ENCODE assay signal across 1 cellular context in the genomic region with DNA sequence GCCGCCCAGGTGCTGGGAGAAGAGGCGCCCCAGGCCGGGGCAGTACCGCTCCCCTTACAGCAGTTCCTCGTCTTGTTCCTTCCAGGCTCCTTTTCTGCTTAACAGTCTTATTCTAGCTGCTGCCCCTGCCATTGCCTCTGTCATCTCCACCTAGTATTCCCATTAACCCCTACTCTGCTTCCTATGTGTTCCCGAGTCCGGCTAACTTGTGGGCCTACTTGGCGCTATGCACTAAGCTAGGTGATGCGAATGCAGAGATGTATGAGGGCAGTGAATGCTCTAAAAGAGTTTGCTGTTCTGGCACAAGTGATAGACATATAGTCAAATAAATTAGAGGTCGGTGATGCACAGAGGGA.
TF ChIP-seq lines count a peak whose summit lies in the region.

No MANE protein-coding gene starts in this region.

TF ChIP-seq in HepG2, 621 proteins besides CTCF, POLR2A, EP300 and RAD21 (continued from another document and continues in another):
- TF ChIP-seq, protein P1, sequence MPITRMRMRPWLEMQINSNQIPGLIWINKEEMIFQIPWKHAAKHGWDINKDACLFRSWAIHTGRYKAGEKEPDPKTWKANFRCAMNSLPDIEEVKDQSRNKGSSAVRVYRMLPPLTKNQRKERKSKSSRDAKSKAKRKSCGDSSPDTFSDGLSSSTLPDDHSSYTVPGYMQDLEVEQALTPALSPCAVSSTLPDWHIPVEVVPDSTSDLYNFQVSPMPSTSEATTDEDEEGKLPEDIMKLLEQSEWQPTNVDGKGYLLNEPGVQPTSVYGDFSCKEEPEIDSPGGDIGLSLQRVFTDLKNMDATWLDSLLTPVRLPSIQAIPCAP (CRISPR knock-in tag; IDR thresholded peaks at IDR 0.05; ENCODE audit: low read depth), result no peak
- TF ChIP-seq ZNF382 (CRISPR knock-in tag; IDR thresholded peaks at IDR 0.05; ENCODE audit: borderline replicate concordance) (no peak), ZNF546 (CRISPR knock-in tag; conservative IDR thresholded peaks at IDR 0.05) (no peak), ZFP90 (CRISPR knock-in tag; IDR thresholded peaks at IDR 0.05; ENCODE audit: borderline replicate concordance) (no peak; the same call in 1 of the 2 replicates), ISL2 (CRISPR knock-in tag; IDR thresholded peaks at IDR 0.05) (no peak), CBX5 (CRISPR knock-in tag; IDR thresholded peaks at IDR 0.05; ENCODE audit: borderline replicate concordance) (no peak), HMGXB3 (CRISPR knock-in tag; IDR thresholded peaks at IDR 0.05; ENCODE audit: borderline replicate concordance) (no peak), KAT8 (CRISPR knock-in tag; IDR thresholded peaks at IDR 0.05) (no peak), CREM (IDR thresholded peaks at IDR 0.05) (no peak), CREM (CRISPR knock-in tag; IDR thresholded peaks at IDR 0.05) (no peak), MAFF (IDR thresholded peaks at IDR 0.05; ENCODE audit: low read depth, low read length) (no peak), REL (CRISPR knock-in tag; conservative IDR thresholded peaks at IDR 0.05) (no peak; the same call in 1 of the 2 replicates), ZNF10 (CRISPR knock-in tag; IDR thresholded peaks at IDR 0.05; ENCODE audit: borderline replicate concordance, low read depth) (no peak), MAZ (IDR thresholded peaks at IDR 0.05; ENCODE audit: borderline replicate concordance, low read depth, low read length) (no peak), MAZ (CRISPR knock-in tag; IDR thresholded peaks at IDR 0.05; ENCODE audit: low read depth) (no peak), ZNF501 (CRISPR knock-in tag; IDR thresholded peaks at IDR 0.05) (peak; percentile 33; the same call in 1 of the 2 replicates), POGK (CRISPR knock-in tag; conservative IDR thresholded peaks at IDR 0.05) (no peak), ATF7 (IDR thresholded peaks at IDR 0.05) (no peak), ATF7 (CRISPR knock-in tag; IDR thresholded peaks at IDR 0.05) (no peak), CEBPB (IDR thresholded peaks at IDR 0.05; ENCODE audit: borderline replicate concordance, low read depth, low read length) (no peak), HNF1B (CRISPR knock-in tag; IDR thresholded peaks at IDR 0.05) (no peak), ZNF207 (IDR thresholded peaks at IDR 0.05; ENCODE audit: borderline replicate concordance) (no peak), HOXA3 (CRISPR knock-in tag; IDR thresholded peaks at IDR 0.05) (no peak; the same call in 1 of the 2 replicates), NCOA2 (CRISPR knock-in tag; IDR thresholded peaks at IDR 0.05) (no peak), GFI1 (CRISPR knock-in tag; IDR thresholded peaks at IDR 0.05; ENCODE audit: borderline replicate concordance) (no peak), ZNF30 (CRISPR knock-in tag; IDR thresholded peaks at IDR 0.05) (no peak), TBL1XR1 (IDR thresholded peaks at IDR 0.05; ENCODE audit: borderline replicate concordance, low read length, partially characterized antibody) (no peak), BRCA1 (CRISPR knock-in tag; IDR thresholded peaks at IDR 0.05) (no peak), ZBTB42 (CRISPR knock-in tag; IDR thresholded peaks at IDR 0.05) (no peak), HNRNPK (IDR thresholded peaks at IDR 0.05; ENCODE audit: low read depth, low read length, poor library complexity, severe bottlenecking) (no peak), XRCC5 (optimal IDR thresholded peaks at IDR 0.05; ENCODE audit: low read length) (peak; percentile 10), MZF1 (CRISPR knock-in tag; IDR thresholded peaks at IDR 0.05; ENCODE audit: borderline replicate concordance) (no peak), GLI4 (CRISPR knock-in tag; IDR thresholded peaks at IDR 0.05; ENCODE audit: borderline replicate concordance) (no peak), SNAPC2 (CRISPR knock-in tag; IDR thresholded peaks at IDR 0.05) (no peak), ELF3 (CRISPR knock-in tag; IDR thresholded peaks at IDR 0.05) (no peak), ZNF530 (CRISPR knock-in tag; IDR thresholded peaks at IDR 0.05; ENCODE audit: low read depth) (no peak), KDM3A (CRISPR knock-in tag; IDR thresholded peaks at IDR 0.05; ENCODE audit: low read depth) (no peak), SALL1 (CRISPR knock-in tag; IDR thresholded peaks at IDR 0.05) (no peak), ZBTB39 (CRISPR knock-in tag; IDR thresholded peaks at IDR 0.05) (no peak), MXD4 (CRISPR knock-in tag; IDR thresholded peaks at IDR 0.05) (no peak; the same call in 1 of the 2 replicates), NFYC (CRISPR knock-in tag; IDR thresholded peaks at IDR 0.05) (no peak)
- TF ChIP-seq, protein P2, sequence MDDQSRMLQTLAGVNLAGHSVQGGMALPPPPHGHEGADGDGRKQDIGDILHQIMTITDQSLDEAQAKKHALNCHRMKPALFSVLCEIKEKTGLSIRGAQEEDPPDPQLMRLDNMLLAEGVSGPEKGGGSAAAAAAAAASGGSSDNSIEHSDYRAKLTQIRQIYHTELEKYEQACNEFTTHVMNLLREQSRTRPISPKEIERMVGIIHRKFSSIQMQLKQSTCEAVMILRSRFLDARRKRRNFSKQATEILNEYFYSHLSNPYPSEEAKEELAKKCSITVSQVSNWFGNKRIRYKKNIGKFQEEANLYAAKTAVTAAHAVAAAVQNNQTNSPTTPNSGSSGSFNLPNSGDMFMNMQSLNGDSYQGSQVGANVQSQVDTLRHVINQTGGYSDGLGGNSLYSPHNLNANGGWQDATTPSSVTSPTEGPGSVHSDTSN (CRISPR knock-in tag; IDR thresholded peaks at IDR 0.05; ENCODE audit: borderline replicate concordance), result no peak
- TF ChIP-seq, protein P3, sequence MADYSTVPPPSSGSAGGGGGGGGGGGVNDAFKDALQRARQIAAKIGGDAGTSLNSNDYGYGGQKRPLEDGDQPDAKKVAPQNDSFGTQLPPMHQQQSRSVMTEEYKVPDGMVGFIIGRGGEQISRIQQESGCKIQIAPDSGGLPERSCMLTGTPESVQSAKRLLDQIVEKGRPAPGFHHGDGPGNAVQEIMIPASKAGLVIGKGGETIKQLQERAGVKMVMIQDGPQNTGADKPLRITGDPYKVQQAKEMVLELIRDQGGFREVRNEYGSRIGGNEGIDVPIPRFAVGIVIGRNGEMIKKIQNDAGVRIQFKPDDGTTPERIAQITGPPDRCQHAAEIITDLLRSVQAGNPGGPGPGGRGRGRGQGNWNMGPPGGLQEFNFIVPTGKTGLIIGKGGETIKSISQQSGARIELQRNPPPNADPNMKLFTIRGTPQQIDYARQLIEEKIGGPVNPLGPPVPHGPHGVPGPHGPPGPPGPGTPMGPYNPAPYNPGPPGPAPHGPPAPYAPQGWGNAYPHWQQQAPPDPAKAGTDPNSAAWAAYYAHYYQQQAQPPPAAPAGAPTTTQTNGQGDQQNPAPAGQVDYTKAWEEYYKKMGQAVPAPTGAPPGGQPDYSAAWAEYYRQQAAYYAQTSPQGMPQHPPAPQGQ (CRISPR knock-in tag; IDR thresholded peaks at IDR 0.05; ENCODE audit: borderline replicate concordance), result no peak
- TF ChIP-seq, protein P4, sequence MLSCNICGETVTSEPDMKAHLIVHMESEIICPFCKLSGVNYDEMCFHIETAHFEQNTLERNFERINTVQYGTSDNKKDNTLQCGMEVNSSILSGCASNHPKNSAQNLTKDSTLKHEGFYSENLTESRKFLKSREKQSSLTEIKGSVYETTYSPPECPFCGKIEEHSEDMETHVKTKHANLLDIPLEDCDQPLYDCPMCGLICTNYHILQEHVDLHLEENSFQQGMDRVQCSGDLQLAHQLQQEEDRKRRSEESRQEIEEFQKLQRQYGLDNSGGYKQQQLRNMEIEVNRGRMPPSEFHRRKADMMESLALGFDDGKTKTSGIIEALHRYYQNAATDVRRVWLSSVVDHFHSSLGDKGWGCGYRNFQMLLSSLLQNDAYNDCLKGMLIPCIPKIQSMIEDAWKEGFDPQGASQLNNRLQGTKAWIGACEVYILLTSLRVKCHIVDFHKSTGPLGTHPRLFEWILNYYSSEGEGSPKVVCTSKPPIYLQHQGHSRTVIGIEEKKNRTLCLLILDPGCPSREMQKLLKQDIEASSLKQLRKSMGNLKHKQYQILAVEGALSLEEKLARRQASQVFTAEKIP (CRISPR knock-in tag; IDR thresholded peaks at IDR 0.05; ENCODE audit: borderline replicate concordance), result no peak
- TF ChIP-seq, protein P5, sequence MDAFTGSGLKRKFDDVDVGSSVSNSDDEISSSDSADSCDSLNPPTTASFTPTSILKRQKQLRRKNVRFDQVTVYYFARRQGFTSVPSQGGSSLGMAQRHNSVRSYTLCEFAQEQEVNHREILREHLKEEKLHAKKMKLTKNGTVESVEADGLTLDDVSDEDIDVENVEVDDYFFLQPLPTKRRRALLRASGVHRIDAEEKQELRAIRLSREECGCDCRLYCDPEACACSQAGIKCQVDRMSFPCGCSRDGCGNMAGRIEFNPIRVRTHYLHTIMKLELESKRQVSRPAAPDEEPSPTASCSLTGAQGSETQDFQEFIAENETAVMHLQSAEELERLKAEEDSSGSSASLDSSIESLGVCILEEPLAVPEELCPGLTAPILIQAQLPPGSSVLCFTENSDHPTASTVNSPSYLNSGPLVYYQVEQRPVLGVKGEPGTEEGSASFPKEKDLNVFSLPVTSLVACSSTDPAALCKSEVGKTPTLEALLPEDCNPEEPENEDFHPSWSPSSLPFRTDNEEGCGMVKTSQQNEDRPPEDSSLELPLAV (CRISPR knock-in tag; conservative IDR thresholded peaks at IDR 0.05; ENCODE audit: low read depth), result no peak
- TF ChIP-seq, protein P6, sequence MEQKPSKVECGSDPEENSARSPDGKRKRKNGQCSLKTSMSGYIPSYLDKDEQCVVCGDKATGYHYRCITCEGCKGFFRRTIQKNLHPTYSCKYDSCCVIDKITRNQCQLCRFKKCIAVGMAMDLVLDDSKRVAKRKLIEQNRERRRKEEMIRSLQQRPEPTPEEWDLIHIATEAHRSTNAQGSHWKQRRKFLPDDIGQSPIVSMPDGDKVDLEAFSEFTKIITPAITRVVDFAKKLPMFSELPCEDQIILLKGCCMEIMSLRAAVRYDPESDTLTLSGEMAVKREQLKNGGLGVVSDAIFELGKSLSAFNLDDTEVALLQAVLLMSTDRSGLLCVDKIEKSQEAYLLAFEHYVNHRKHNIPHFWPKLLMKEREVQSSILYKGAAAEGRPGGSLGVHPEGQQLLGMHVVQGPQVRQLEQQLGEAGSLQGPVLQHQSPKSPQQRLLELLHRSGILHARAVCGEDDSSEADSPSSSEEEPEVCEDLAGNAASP (CRISPR knock-in tag; IDR thresholded peaks at IDR 0.05; ENCODE audit: borderline replicate concordance), result no peak
